In genomic region chr6:25555188-25555587, GRCh38 we compare ENCODE assay signal across 33 cellular contexts.
"Had no signal": no experiment of that assay in that cellular context is flagged by ENCODE, and none has a peak within 500 bp of the region (broad histone marks: within the 10 kb centered on the region; RNA-seq: fewer than 3 reads in every experiment).

No MANE protein-coding gene starts in this region.

- DNase-seq: activated effector memory CD4-positive, alpha-beta T cell treated with anti-CD3 and anti-CD28 coated beads, Interleukin-2, amount 50 U/mL, for 16 hours; activated effector memory CD4-positive, alpha-beta T cell treated with Interleukin-2 at 50 U/mL for 16 hours; activated gamma-delta T cell; activated gamma-delta T cell treated with Interleukin-2 at 50 U/mL for 16 hours; activated naive CD4-positive, alpha-beta T cell; activated naive CD4-positive, alpha-beta T cell treated with anti-CD3 and anti-CD28 coated beads for 36 hours; activated naive CD4-positive, alpha-beta T cell treated with anti-CD3 and anti-CD28 coated beads, Interleukin-2, amount 10 ng/mL, durations not matched to agents 7 days and 5 days; activated naive CD4-positive, alpha-beta T cell treated with anti-CD3 and anti-CD28 coated beads, Interleukin-2, amount 50 U/mL, for 16 hours; activated naive CD4-positive, alpha-beta T cell treated with Interleukin-2 at 50 U/mL for 16 hours; activated naive CD8-positive, alpha-beta T cell treated with anti-CD3 and anti-CD28 coated beads for 36 hours; activated naive CD8-positive, alpha-beta T cell treated with anti-CD3 and anti-CD28 coated beads, Interleukin-2, amount 10 ng/mL, durations not matched to agents 7 days and 5 days; activated naive CD8-positive, alpha-beta T cell treated with anti-CD3 and anti-CD28 coated beads, Interleukin-2, amount 50 U/mL, for 24 hours; activated T-cell treated with anti-CD3 and anti-CD28 coated beads, Interleukin-2, amount 50 U/mL, for 24 hours; activated T-cell treated with anti-CD3 and anti-CD28 coated beads, Interleukin-2, amount 50 U/mL, for 4 hours; activated T-cell treated with anti-CD3 and anti-CD28 coated beads, Interleukin-2, amount 50 U/mL, for 48 hours; activated T-cell treated with anti-CD3 and anti-CD28 coated beads, Interleukin-2, amount 50 U/mL, for 72 hours; adrenal gland; amniotic stem cell; amygdala; anterior cingulate cortex; aorta; body of pancreas; brain microvascular endothelial cell; caudate nucleus; central memory CD4-positive, alpha-beta T cell; cerebellar nuclear complex had no signal

- H3K4me3 ChIP-seq: adrenal gland, ascending aorta, body of pancreas, breast epithelium, cardiac muscle cell had no signal

- H3K27me3 ChIP-seq: adrenal gland, ascending aorta, body of pancreas, brain microvascular endothelial cell, breast epithelium, cardiac muscle cell had no signal

- H3K36me3 ChIP-seq: adrenal gland, brain microvascular endothelial cell, breast epithelium, cardiac muscle cell had no signal

- H3K9me3 ChIP-seq: adrenal gland, ascending aorta, body of pancreas, breast epithelium had no signal

- ATAC-seq: activated naive CD4-positive, alpha-beta T cell treated with anti-CD3 and anti-CD28 coated beads, Interleukin-2, amount 50 U/mL, for 72 hours; activated naive CD8-positive, alpha-beta T cell treated with anti-CD3 and anti-CD28 coated beads, Interleukin-2, amount 50 U/mL, for 24 hours; activated T-cell treated with anti-CD3 and anti-CD28 coated beads, Interleukin-2, amount 50 U/mL, for 4 hours; activated T-cell treated with anti-CD3 and anti-CD28 coated beads, Interleukin-2, amount 50 U/mL, for 72 hours; activated T-helper 17 cell treated with anti-CD3 and anti-CD28 coated beads, Interleukin-2, amount 50 U/mL, for 72 hours; body of pancreas had no signal

- FAIRE-seq: astrocyte, bronchial epithelial cell had no signal

- H3K4me1 ChIP-seq: adrenal gland, ascending aorta, body of pancreas, breast epithelium had no signal

- H3K27ac ChIP-seq: adrenal gland, ascending aorta, body of pancreas, brain microvascular endothelial cell, breast epithelium, cardiac muscle cell had no signal
